ENCODE assay signal across 2 cellular contexts in the genomic region with DNA sequence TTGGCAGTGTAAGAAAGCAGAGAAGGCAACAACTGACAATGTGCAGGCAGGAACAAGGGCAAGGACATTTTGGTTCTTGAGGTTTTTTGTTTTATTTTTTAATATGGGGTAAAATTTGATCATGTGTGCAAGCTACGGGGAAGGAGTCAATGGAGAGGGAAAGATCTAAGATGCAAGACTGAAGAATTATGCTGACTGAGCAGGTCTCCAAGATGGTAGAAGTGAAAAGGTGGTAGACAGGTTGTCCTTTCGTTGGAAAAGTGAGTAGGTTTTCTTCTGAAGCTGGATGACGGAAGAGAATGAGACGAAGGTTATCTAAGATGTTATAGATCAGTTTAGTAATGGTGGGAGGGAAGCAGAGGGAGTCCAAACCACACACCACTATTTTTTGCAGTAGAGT.
A peak's percentile ranks its signal among the peaks of the same experiment; 100 is the strongest.
TF ChIP-seq lines count a peak whose summit lies in the region.

No MANE protein-coding gene starts in this region.

TF ChIP-seq in A549, 52 proteins besides CTCF, POLR2A, EP300 and RAD21:
- no peak for TF ChIP-seq MAZ (IDR thresholded peaks at IDR 0.05; ENCODE audit: borderline replicate concordance, low read depth, low read length)
- peak; percentile 83 for TF ChIP-seq MAFK (IDR thresholded peaks at IDR 0.05; ENCODE audit: partially characterized antibody)
- TF ChIP-seq NFE2L2 (conservative IDR thresholded peaks at IDR 0.05; ENCODE audit: low read length), result no peak
- no peak for TF ChIP-seq NR3C1 (IDR thresholded peaks at IDR 0.05)
- TF ChIP-seq E2F6 (IDR thresholded peaks at IDR 0.05; ENCODE audit: borderline replicate concordance, low read depth), result no peak
- TF ChIP-seq HOXA7 (CRISPR knock-in tag; IDR thresholded peaks at IDR 0.05), result no peak

TF ChIP-seq in GM12878, 131 proteins besides CTCF, POLR2A, EP300 and RAD21:
- TF ChIP-seq MEF2B (IDR thresholded peaks at IDR 0.05; ENCODE audit: partially characterized antibody, poor library complexity, severe bottlenecking) (no peak), STAT3 (IDR thresholded peaks at IDR 0.05; ENCODE audit: low read depth, low read length) (no peak), POU2F2 (IDR thresholded peaks at IDR 0.05; ENCODE audit: borderline replicate concordance, low read depth, low read length) (no peak), IKZF2 (IDR thresholded peaks at IDR 0.05) (no peak), IRF4 (IDR thresholded peaks at IDR 0.05; ENCODE audit: low read depth, low read length) (no peak), ZBED1 (IDR thresholded peaks at IDR 0.05; ENCODE audit: borderline replicate concordance) (no peak), ZBTB4 (CRISPR knock-in tag; IDR thresholded peaks at IDR 0.05) (no peak), MLLT1 (IDR thresholded peaks at IDR 0.05) (no peak), CREM (IDR thresholded peaks at IDR 0.05; ENCODE audit: low read depth) (no peak), ZBTB33 (IDR thresholded peaks at IDR 0.05) (no peak), ZNF622 (IDR thresholded peaks at IDR 0.05) (no peak)
- TF ChIP-seq, protein P1, sequence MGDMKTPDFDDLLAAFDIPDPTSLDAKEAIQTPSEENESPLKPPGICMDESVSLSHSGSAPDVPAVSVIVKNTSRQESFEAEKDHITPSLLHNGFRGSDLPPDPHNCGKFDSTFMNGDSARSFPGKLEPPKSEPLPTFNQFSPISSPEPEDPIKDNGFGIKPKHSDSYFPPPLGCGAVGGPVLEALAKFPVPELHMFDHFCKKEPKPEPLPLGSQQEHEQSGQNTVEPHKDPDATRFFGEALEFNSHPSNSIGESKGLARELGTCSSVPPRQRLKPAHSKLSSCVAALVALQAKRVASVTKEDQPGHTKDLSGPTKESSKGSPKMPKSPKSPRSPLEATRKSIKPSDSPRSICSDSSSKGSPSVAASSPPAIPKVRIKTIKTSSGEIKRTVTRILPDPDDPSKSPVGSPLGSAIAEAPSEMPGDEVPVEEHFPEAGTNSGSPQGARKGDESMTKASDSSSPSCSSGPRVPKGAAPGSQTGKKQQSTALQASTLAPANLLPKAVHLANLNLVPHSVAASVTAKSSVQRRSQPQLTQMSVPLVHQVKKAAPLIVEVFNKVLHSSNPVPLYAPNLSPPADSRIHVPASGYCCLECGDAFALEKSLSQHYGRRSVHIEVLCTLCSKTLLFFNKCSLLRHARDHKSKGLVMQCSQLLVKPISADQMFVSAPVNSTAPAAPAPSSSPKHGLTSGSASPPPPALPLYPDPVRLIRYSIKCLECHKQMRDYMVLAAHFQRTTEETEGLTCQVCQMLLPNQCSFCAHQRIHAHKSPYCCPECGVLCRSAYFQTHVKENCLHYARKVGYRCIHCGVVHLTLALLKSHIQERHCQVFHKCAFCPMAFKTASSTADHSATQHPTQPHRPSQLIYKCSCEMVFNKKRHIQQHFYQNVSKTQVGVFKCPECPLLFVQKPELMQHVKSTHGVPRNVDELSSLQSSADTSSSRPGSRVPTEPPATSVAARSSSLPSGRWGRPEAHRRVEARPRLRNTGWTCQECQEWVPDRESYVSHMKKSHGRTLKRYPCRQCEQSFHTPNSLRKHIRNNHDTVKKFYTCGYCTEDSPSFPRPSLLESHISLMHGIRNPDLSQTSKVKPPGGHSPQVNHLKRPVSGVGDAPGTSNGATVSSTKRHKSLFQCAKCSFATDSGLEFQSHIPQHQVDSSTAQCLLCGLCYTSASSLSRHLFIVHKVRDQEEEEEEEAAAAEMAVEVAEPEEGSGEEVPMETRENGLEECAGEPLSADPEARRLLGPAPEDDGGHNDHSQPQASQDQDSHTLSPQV (IDR thresholded peaks at IDR 0.05), result no peak
- TF ChIP-seq, protein P2, sequence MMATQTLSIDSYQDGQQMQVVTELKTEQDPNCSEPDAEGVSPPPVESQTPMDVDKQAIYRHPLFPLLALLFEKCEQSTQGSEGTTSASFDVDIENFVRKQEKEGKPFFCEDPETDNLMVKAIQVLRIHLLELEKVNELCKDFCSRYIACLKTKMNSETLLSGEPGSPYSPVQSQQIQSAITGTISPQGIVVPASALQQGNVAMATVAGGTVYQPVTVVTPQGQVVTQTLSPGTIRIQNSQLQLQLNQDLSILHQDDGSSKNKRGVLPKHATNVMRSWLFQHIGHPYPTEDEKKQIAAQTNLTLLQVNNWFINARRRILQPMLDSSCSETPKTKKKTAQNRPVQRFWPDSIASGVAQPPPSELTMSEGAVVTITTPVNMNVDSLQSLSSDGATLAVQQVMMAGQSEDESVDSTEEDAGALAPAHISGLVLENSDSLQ (IDR thresholded peaks at IDR 0.05), result no peak
- TF ChIP-seq, protein P3, sequence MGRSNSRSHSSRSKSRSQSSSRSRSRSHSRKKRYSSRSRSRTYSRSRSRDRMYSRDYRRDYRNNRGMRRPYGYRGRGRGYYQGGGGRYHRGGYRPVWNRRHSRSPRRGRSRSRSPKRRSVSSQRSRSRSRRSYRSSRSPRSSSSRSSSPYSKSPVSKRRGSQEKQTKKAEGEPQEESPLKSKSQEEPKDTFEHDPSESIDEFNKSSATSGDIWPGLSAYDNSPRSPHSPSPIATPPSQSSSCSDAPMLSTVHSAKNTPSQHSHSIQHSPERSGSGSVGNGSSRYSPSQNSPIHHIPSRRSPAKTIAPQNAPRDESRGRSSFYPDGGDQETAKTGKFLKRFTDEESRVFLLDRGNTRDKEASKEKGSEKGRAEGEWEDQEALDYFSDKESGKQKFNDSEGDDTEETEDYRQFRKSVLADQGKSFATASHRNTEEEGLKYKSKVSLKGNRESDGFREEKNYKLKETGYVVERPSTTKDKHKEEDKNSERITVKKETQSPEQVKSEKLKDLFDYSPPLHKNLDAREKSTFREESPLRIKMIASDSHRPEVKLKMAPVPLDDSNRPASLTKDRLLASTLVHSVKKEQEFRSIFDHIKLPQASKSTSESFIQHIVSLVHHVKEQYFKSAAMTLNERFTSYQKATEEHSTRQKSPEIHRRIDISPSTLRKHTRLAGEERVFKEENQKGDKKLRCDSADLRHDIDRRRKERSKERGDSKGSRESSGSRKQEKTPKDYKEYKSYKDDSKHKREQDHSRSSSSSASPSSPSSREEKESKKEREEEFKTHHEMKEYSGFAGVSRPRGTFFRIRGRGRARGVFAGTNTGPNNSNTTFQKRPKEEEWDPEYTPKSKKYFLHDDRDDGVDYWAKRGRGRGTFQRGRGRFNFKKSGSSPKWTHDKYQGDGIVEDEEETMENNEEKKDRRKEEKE (IDR thresholded peaks at IDR 0.05), result no peak
TF ChIP-seq in GM12878: peak in this region for 0.
